ENCODE assay signal across 10 cellular contexts in the genomic region with DNA sequence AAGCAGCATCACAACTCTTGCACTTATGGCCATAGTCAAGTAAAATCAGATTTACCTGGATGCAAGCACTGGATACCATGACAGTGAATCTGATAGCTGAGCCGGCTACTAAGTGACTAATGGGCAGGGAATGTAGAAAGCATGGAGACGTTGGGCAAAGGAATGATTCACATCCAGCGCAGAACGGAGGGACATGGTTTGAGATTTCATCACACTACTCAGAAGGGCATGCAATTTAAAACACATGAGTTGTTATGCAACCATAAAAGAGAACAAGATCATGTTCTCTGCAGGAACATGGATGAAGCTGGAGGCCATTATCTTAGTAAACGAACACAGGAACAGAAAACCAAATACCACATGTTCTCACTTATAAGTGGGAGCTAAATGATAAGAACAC.
DNase-seq lines count a peak whose midpoint lies in the region; ATAC-seq and TF ChIP-seq lines count a peak whose summit lies in the region.
"Had no signal": no experiment of that assay in that cellular context is flagged by ENCODE, and none has a peak within 500 bp of the region (broad histone marks: within the 10 kb centered on the region; RNA-seq: fewer than 3 reads in every experiment).

No MANE protein-coding gene starts in this region.

- no peak overlapping the region for H3K4me3 Mint-ChIP-seq in WTC11

- H3K27ac Mint-ChIP-seq in WTC11 = no peak overlapping the region

- ATAC-seq in esophagus mucosa (peak; percentile 89), WTC11 (no peak), HG03159 (IDR thresholded peaks at IDR 0.05; ENCODE audit: unreplicated experiment) (no peak), GM21619 (IDR thresholded peaks at IDR 0.05; ENCODE audit: unreplicated experiment) (no peak)
- ATAC-seq: heart left ventricle had no signal

- no peaks in the 10 kb centered on the region; the same call in 1 of the 2 replicates for H3K27me3 Mint-ChIP-seq in WTC11 (ENCODE audit: low read depth)

- H3K4me1 Mint-ChIP-seq in WTC11 = peaks cover 7% of the 10 kb centered on the region

- CTCF ChIA-PET in WTC11 (lab: Charles Lee) = no interaction called here

- H3K36me3 Mint-ChIP-seq in WTC11 = peaks cover 54% of the 10 kb centered on the region

- H3K9me3 Mint-ChIP-seq in WTC11 = peaks cover 69% of the 10 kb centered on the region

- DNase-seq in GM04503 (ENCODE audit: low read depth) = peak; percentile 98
- DNase-seq in RPMI7951 (ENCODE audit: low read depth) = peak; percentile 98
- DNase-seq in renal cortical epithelial cell (ENCODE audit: low read depth) = peak; percentile 99
- DNase-seq in WTC11 (ENCODE audit: low spot score) = no peak
- no peak for DNase-seq in superior temporal gyrus (ENCODE audit: extremely low spot score)
- DNase-seq: activated gamma-delta T cell, heart left ventricle had no signal

- POLR2A ChIA-PET in WTC11 (lab: Charles Lee) = no interaction called here

- no peak for TF ChIP-seq CTCF in WTC11 (IDR thresholded peaks at IDR 0.05)

TF ChIP-seq in WTC11, 78 proteins besides CTCF, POLR2A, EP300 and RAD21:
- no peak for TF ChIP-seq CBFB (CRISPR knock-in tag; IDR thresholded peaks at IDR 0.05; ENCODE audit: low read depth)
- TF ChIP-seq, protein P1, sequence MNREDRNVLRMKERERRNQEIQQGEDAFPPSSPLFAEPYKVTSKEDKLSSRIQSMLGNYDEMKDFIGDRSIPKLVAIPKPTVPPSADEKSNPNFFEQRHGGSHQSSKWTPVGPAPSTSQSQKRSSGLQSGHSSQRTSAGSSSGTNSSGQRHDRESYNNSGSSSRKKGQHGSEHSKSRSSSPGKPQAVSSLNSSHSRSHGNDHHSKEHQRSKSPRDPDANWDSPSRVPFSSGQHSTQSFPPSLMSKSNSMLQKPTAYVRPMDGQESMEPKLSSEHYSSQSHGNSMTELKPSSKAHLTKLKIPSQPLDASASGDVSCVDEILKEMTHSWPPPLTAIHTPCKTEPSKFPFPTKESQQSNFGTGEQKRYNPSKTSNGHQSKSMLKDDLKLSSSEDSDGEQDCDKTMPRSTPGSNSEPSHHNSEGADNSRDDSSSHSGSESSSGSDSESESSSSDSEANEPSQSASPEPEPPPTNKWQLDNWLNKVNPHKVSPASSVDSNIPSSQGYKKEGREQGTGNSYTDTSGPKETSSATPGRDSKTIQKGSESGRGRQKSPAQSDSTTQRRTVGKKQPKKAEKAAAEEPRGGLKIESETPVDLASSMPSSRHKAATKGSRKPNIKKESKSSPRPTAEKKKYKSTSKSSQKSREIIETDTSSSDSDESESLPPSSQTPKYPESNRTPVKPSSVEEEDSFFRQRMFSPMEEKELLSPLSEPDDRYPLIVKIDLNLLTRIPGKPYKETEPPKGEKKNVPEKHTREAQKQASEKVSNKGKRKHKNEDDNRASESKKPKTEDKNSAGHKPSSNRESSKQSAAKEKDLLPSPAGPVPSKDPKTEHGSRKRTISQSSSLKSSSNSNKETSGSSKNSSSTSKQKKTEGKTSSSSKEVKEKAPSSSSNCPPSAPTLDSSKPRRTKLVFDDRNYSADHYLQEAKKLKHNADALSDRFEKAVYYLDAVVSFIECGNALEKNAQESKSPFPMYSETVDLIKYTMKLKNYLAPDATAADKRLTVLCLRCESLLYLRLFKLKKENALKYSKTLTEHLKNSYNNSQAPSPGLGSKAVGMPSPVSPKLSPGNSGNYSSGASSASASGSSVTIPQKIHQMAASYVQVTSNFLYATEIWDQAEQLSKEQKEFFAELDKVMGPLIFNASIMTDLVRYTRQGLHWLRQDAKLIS (CRISPR knock-in tag; IDR thresholded peaks at IDR 0.05; ENCODE audit: borderline replicate concordance) = no peak
- TF ChIP-seq ZNF317 (CRISPR knock-in tag; IDR thresholded peaks at IDR 0.05; ENCODE audit: borderline replicate concordance, low read depth) = no peak
- TF ChIP-seq NFE2L1 (CRISPR knock-in tag; IDR thresholded peaks at IDR 0.05) = no peak
- TF ChIP-seq, protein P2, sequence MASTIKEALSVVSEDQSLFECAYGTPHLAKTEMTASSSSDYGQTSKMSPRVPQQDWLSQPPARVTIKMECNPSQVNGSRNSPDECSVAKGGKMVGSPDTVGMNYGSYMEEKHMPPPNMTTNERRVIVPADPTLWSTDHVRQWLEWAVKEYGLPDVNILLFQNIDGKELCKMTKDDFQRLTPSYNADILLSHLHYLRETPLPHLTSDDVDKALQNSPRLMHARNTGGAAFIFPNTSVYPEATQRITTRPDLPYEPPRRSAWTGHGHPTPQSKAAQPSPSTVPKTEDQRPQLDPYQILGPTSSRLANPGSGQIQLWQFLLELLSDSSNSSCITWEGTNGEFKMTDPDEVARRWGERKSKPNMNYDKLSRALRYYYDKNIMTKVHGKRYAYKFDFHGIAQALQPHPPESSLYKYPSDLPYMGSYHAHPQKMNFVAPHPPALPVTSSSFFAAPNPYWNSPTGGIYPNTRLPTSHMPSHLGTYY (CRISPR knock-in tag; IDR thresholded peaks at IDR 0.05) = no peak
- TF ChIP-seq, protein P3, sequence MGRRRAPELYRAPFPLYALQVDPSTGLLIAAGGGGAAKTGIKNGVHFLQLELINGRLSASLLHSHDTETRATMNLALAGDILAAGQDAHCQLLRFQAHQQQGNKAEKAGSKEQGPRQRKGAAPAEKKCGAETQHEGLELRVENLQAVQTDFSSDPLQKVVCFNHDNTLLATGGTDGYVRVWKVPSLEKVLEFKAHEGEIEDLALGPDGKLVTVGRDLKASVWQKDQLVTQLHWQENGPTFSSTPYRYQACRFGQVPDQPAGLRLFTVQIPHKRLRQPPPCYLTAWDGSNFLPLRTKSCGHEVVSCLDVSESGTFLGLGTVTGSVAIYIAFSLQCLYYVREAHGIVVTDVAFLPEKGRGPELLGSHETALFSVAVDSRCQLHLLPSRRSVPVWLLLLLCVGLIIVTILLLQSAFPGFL (CRISPR knock-in tag; IDR thresholded peaks at IDR 0.05; ENCODE audit: borderline replicate concordance) = no peak
- TF ChIP-seq RELA (CRISPR knock-in tag; IDR thresholded peaks at IDR 0.05; ENCODE audit: borderline replicate concordance) = no peak
- no peak for TF ChIP-seq FOXP1 (CRISPR knock-in tag; IDR thresholded peaks at IDR 0.05; ENCODE audit: borderline replicate concordance)
- TF ChIP-seq, protein P4, sequence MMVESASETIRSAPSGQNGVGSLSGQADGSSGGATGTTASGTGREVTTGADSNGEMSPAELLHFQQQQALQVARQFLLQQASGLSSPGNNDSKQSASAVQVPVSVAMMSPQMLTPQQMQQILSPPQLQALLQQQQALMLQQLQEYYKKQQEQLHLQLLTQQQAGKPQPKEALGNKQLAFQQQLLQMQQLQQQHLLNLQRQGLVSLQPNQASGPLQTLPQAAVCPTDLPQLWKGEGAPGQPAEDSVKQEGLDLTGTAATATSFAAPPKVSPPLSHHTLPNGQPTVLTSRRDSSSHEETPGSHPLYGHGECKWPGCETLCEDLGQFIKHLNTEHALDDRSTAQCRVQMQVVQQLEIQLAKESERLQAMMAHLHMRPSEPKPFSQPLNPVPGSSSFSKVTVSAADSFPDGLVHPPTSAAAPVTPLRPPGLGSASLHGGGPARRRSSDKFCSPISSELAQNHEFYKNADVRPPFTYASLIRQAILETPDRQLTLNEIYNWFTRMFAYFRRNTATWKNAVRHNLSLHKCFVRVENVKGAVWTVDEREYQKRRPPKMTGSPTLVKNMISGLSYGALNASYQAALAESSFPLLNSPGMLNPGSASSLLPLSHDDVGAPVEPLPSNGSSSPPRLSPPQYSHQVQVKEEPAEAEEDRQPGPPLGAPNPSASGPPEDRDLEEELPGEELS (CRISPR knock-in tag; IDR thresholded peaks at IDR 0.05) = no peak
- no peak for TF ChIP-seq TEAD1 (CRISPR knock-in tag; IDR thresholded peaks at IDR 0.05)
- TF ChIP-seq, protein P5, sequence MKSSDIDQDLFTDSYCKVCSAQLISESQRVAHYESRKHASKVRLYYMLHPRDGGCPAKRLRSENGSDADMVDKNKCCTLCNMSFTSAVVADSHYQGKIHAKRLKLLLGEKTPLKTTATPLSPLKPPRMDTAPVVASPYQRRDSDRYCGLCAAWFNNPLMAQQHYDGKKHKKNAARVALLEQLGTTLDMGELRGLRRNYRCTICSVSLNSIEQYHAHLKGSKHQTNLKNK (CRISPR knock-in tag; IDR thresholded peaks at IDR 0.05) = no peak
- no peak for TF ChIP-seq RORB (CRISPR knock-in tag; IDR thresholded peaks at IDR 0.05)
- no peak for TF ChIP-seq NR1H2 (CRISPR knock-in tag; IDR thresholded peaks at IDR 0.05)
- no peak for TF ChIP-seq CREB1 (CRISPR knock-in tag; IDR thresholded peaks at IDR 0.05)
- no peak for TF ChIP-seq IRF2 (CRISPR knock-in tag; IDR thresholded peaks at IDR 0.05; ENCODE audit: borderline replicate concordance, low read depth)
- no peak for TF ChIP-seq OVOL2 (CRISPR knock-in tag; IDR thresholded peaks at IDR 0.05; ENCODE audit: borderline replicate concordance)
- TF ChIP-seq, protein P6, sequence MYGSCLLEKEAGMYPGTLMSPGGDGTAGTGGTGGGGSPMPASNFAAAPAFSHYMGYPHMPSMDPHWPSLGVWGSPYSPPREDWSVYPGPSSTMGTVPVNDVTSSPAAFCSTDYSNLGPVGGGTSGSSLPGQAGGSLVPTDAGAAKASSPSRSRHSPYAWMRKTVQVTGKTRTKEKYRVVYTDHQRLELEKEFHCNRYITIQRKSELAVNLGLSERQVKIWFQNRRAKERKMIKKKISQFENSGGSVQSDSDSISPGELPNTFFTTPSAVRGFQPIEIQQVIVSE (CRISPR knock-in tag; IDR thresholded peaks at IDR 0.05; ENCODE audit: borderline replicate concordance) = no peak
- TF ChIP-seq GRHL2 (CRISPR knock-in tag; IDR thresholded peaks at IDR 0.05; ENCODE audit: insufficient replicate concordance, severe bottlenecking) = no peak
- TF ChIP-seq CREM (CRISPR knock-in tag; IDR thresholded peaks at IDR 0.05) = no peak

Comparison
In these comparisons a context has a peak if more than half of its experiments do, and no peak if none do; other contexts are left out.
1. DNase-seq: peak in GM04503 (single experiment), RPMI7951 (single experiment) and renal cortical epithelial cell (single experiment); none in WTC11 (single experiment) and superior temporal gyrus (single experiment).